ENCODE assay signal across 10 cellular contexts in the genomic region with DNA sequence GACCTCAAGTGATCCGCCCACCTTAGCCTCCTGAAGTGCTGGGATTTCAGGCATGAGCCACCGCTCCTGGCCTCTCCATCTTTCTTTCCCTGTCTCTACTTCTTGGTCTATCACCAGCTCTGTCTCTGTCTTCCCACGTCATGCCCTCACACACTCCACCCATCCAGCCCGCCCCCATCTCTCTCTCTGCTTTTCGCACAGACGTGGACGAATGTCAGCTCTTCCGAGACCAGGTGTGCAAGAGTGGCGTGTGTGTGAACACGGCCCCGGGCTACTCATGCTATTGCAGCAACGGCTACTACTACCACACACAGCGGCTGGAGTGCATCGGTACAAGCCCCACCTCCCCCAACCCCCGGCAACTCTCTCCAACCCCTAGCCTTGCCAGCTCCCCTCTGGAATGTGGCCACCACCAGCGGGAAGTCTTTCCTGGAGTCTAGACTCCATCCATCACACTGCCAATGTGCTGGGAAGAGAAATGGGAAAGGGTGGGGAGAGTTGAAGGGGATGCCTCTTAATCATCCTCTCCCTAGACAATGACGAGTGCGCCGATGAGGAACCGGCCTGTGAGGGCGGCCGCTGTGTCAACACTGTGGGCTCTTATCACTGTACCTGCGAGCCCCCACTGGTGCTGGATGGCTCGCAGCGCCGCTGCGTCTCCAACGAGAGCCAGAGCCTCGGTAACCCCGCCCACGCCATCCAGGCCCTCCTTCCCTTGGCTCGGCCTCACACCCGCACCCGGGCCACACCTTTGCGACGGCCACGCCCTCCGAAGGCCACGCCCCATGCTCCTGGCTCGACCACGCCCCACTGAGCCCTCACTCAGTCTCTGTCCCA. TPM values are rescaled to one million over a fixed set of nuclear protein-coding genes. Genes with fewer than 3 reads are reported as not detected.
DNase-seq lines count a peak whose midpoint lies in the region; ATAC-seq and TF ChIP-seq lines count a peak whose summit lies in the region.
"Had no signal": no experiment of that assay in that cellular context is flagged by ENCODE, and none has a peak within 500 bp of the region (broad histone marks: within the 10 kb centered on the region; RNA-seq: fewer than 3 reads in every experiment).

No MANE protein-coding gene starts in this region.

- H3K27me3 ChIP-seq in HCT116 (ENCODE audit: insufficient read depth, low read length) (no peaks in the 10 kb centered on the region), body of pancreas (no peaks in the 10 kb centered on the region)
- H3K27me3 ChIP-seq: adrenal gland had no signal

- no peak for TF ChIP-seq POLR2A in HCT116 (IDR thresholded peaks at IDR 0.05; ENCODE audit: borderline replicate concordance, extremely low read depth, insufficient read depth, insufficient read length)
- TF ChIP-seq POLR2A in body of pancreas (IDR thresholded peaks at IDR 0.05): no peak

- ATAC-seq in HCT116 (peak; percentile 96), body of pancreas (peak; percentile 45), GM18870 (IDR thresholded peaks at IDR 0.05; ENCODE audit: unreplicated experiment) (no peak), GM21786 (IDR thresholded peaks at IDR 0.05; ENCODE audit: unreplicated experiment) (no peak), HG03521 (IDR thresholded peaks at IDR 0.05; ENCODE audit: unreplicated experiment) (no peak)

- DNase-seq in HCT116 (ENCODE audit: low read depth, low spot score): peak; percentile 80
- peak; percentile 91 for DNase-seq in NCI-H2196 treated with DMSO at 0.1 percent for 48 hours (lab: John Stamatoyannopoulos, UW; ENCODE audit: unreplicated experiment)
- peak in 3 of 4 donors; percentile 30 to 52 (median 30) for DNase-seq in body of pancreas
- no peak for DNase-seq in effector CD4-positive, alpha-beta T cell
- DNase-seq: adrenal gland, MV-4-11 had no signal

- CTCF ChIA-PET in HCT116 (lab: Charles Lee): interaction anchor here (0.5 to 1.2 kb wide), 2 partner anchors 83 to 318 kb away, joined by 3 to 4 read pairs; no protein-coding TSS in a partner anchor

- H3K9me3 ChIP-seq in HCT116 (ENCODE audit: control insufficient read depth in 1 of 2, insufficient read depth in 1 of 2, low read depth in 1 of 2, low read length in 2 of 2) (no peaks in the 10 kb centered on the region), body of pancreas (no peaks in the 10 kb centered on the region), mesodermal cell (ENCODE audit: control insufficient read depth, low read length) (no peaks in the 10 kb centered on the region)
- H3K9me3 ChIP-seq: adrenal gland had no signal

- TF ChIP-seq RAD21 in HCT116 (IDR thresholded peaks at IDR 0.05; ENCODE audit: low read depth): no peak

- H3K4me1 ChIP-seq in HCT116 (ENCODE audit: control insufficient read depth in 1 of 2, insufficient read depth in 2 of 2, low read length in 2 of 2): peaks cover 14 to 20% of the 10 kb centered on the region in 2 experiments
- peaks cover 5% of the 10 kb centered on the region for H3K4me1 ChIP-seq in body of pancreas
- H3K4me1 ChIP-seq in mesodermal cell (ENCODE audit: control insufficient read depth, insufficient read depth, low read length, poor library complexity, severe bottlenecking): peaks cover 22% of the 10 kb centered on the region
- H3K4me1 ChIP-seq: adrenal gland had no signal

- no peak overlapping the region for H3K4me3 ChIP-seq in HCT116 (replicated peaks in 1 of 2; ENCODE audit: low read depth in 1 of 2, low read length in 2 of 2)
- H3K4me3 ChIP-seq in body of pancreas: no peak overlapping the region
- no peak overlapping the region for H3K4me3 ChIP-seq in mesodermal cell (ENCODE audit: extremely low read depth, insufficient read depth, low read length, poor library complexity, severe bottlenecking)
- H3K4me3 ChIP-seq: adrenal gland had no signal

- RAD21 ChIA-PET in HCT116 (lab: Charles Lee; ENCODE audit: low non-redundant PET in 1 of 2, low total read pairs in 2 of 2, uncharacterized antibody in 2 of 2, unreplicated experiment in 2 of 2): interaction anchor here in 1 of 2 experiments (1.0 kb wide), 1 partner anchor 19 kb away, joined by 3 read pairs; no protein-coding TSS in a partner anchor

- no TSS peak for BruUV-seq in HCT116 (replicated peaks; lab: Mats Ljungman, UMichigan)

- peak overlapping the region; percentile 55 for H3K4me2 ChIP-seq in HCT116 (ENCODE audit: low read length)

- no peak for TF ChIP-seq CTCF in HCT116 (IDR thresholded peaks at IDR 0.05 in 2 of 3, conservative IDR thresholded peaks at IDR 0.05 in 1 of 3; ENCODE audit: borderline replicate concordance in 1 of 3, insufficient read depth in 1 of 3, low read depth in 2 of 3, low read length in 2 of 3)
- TF ChIP-seq CTCF in body of pancreas (IDR thresholded peaks at IDR 0.05): no peak

- H3K27ac ChIP-seq in HCT116 (ENCODE audit: low read depth, low read length) (peak overlapping the region; percentile 55), body of pancreas (no peak overlapping the region), mesodermal cell (ENCODE audit: low read depth, low read length, severe bottlenecking) (peak overlapping the region; percentile 36)

- H3K79me2 ChIP-seq in HCT116 (ENCODE audit: insufficient read depth, low read length): peaks cover 3% of the 10 kb centered on the region; the same call in 1 of the 2 replicates

- H3K9me2 ChIP-seq in HCT116 (ENCODE audit: insufficient read depth): no peaks in the 10 kb centered on the region

- POLR2A ChIA-PET in HCT116 (lab: Charles Lee): interaction anchor here (0.6 kb wide), 1 partner anchor 9 kb away, joined by 3 read pairs; no protein-coding TSS in a partner anchor

- H2AFZ ChIP-seq in HCT116 (ENCODE audit: low read depth, low read length, poor library complexity, severe bottlenecking): no peak overlapping the region

- H4K20me1 ChIP-seq in HCT116 (ENCODE audit: insufficient read depth): no peaks in the 10 kb centered on the region

- intact Hi-C loops in HCT116 (cut with micrococcal nuclease) (no loop called here), body of pancreas (cut with DNase I) (no loop called here)

- H3K9ac ChIP-seq in HCT116 (ENCODE audit: low read length): peak overlapping the region; percentile 43

- H3K36me3 ChIP-seq in HCT116 (ENCODE audit: control insufficient read depth in 1 of 2, insufficient read depth in 2 of 2, low read length in 2 of 2): peaks cover 33 to 41% of the 10 kb centered on the region in 2 experiments; a peak in 3 of 4 replicates
- no peaks in the 10 kb centered on the region for H3K36me3 ChIP-seq in body of pancreas (replicated peaks in 1 of 2; ENCODE audit: insufficient read depth in 1 of 2, low read depth in 2 of 2)
- peaks cover 46% of the 10 kb centered on the region for H3K36me3 ChIP-seq in mesodermal cell (ENCODE audit: control insufficient read depth, insufficient read depth, low read length)

- 59 to 74% methylated on average over 29 to 41 of the region's 41 CpGs for WGBS in body of pancreas, 2 donors
- 10 to 18% methylated on average over 34 to 40 of the region's 41 CpGs for WGBS in mesodermal cell (ENCODE audit: insufficient coverage in 2 of 2), 2 experiments

TF ChIP-seq in HCT116, 20 proteins besides CTCF, POLR2A, EP300 and RAD21:
- TF ChIP-seq ELF1 (IDR thresholded peaks at IDR 0.05; ENCODE audit: borderline replicate concordance, low read depth): no peak
- no peak; the same call in 1 of the 2 replicates for TF ChIP-seq SP1 (IDR thresholded peaks at IDR 0.05; ENCODE audit: low read depth)
- no peak for TF ChIP-seq TCF7L2 (IDR thresholded peaks at IDR 0.05; ENCODE audit: borderline replicate concordance, extremely low read depth, insufficient read depth, insufficient read length)
- no peak for TF ChIP-seq SIN3A (IDR thresholded peaks at IDR 0.05; ENCODE audit: low read depth)
- no peak for TF ChIP-seq ZFX (IDR thresholded peaks at IDR 0.05)
- TF ChIP-seq, protein P1, sequence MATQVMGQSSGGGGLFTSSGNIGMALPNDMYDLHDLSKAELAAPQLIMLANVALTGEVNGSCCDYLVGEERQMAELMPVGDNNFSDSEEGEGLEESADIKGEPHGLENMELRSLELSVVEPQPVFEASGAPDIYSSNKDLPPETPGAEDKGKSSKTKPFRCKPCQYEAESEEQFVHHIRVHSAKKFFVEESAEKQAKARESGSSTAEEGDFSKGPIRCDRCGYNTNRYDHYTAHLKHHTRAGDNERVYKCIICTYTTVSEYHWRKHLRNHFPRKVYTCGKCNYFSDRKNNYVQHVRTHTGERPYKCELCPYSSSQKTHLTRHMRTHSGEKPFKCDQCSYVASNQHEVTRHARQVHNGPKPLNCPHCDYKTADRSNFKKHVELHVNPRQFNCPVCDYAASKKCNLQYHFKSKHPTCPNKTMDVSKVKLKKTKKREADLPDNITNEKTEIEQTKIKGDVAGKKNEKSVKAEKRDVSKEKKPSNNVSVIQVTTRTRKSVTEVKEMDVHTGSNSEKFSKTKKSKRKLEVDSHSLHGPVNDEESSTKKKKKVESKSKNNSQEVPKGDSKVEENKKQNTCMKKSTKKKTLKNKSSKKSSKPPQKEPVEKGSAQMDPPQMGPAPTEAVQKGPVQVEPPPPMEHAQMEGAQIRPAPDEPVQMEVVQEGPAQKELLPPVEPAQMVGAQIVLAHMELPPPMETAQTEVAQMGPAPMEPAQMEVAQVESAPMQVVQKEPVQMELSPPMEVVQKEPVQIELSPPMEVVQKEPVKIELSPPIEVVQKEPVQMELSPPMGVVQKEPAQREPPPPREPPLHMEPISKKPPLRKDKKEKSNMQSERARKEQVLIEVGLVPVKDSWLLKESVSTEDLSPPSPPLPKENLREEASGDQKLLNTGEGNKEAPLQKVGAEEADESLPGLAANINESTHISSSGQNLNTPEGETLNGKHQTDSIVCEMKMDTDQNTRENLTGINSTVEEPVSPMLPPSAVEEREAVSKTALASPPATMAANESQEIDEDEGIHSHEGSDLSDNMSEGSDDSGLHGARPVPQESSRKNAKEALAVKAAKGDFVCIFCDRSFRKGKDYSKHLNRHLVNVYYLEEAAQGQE (IDR thresholded peaks at IDR 0.05; ENCODE audit: low read depth): no peak
- no peak for TF ChIP-seq CBX3 (IDR thresholded peaks at IDR 0.05; ENCODE audit: low read depth)
- no peak for TF ChIP-seq FOSL1 (IDR thresholded peaks at IDR 0.05; ENCODE audit: low read depth)
- TF ChIP-seq EGR1 (IDR thresholded peaks at IDR 0.05; ENCODE audit: low read depth): peak; percentile 87
- no peak for TF ChIP-seq EZH2 (IDR thresholded peaks at IDR 0.05)
- no peak for TF ChIP-seq JUND (IDR thresholded peaks at IDR 0.05)
- TF ChIP-seq POLR2AphosphoS5 (IDR thresholded peaks at IDR 0.05; ENCODE audit: low read depth, low read length): peak; percentile 41
TF ChIP-seq in HCT116: peak in this region for 2.

RNA-seq across cellular contexts. Expression of a gene that starts 22.5 kb away (rescaled TPM):
- 310 TPM for total RNA-seq in HCT116 (2021; ENCODE audit: unreplicated experiment)
- polyA plus RNA-seq in HCT116 (2012): 248 and 382 TPM in 2 replicates
- 100 to 1,000 TPM in 1 of 2 donors, 10 to 100 TPM in 1; 45.1 to 195 TPM for total RNA-seq in body of pancreas
- polyA plus RNA-seq in mesodermal cell (2013, experiment 1 of 2): 141 TPM
- 112 TPM for polyA plus RNA-seq in mesodermal cell (2013, experiment 2 of 2)

RNA-seq across cellular contexts. Expression of a gene that starts 46.9 kb away (rescaled TPM):
- total RNA-seq in HCT116 (2021; ENCODE audit: unreplicated experiment) (97.4 TPM), body of pancreas (10 to 100 TPM; 43.3 to 63.6 TPM)
- polyA plus RNA-seq in HCT116 (2012): 95.7 and 104 TPM in 2 replicates
- 92.0 TPM for polyA plus RNA-seq in mesodermal cell (2013, experiment 1 of 2)
- polyA plus RNA-seq in mesodermal cell (2013, experiment 2 of 2): 81.3 TPM

Comparison
In these comparisons a context has a peak if more than half of its experiments do, and no peak if none do; other contexts are left out.
1. ATAC-seq: peak in HCT116 (single experiment) and body of pancreas (single experiment); none in GM18870 (single experiment), GM21786 (single experiment) and HG03521 (single experiment).
2. H3K27ac ChIP-seq: peak in HCT116 (single experiment) and mesodermal cell (single experiment); none in body of pancreas (0 of 4).